Comparison of ENCODE assay signal across 8 cellular contexts in genomic region chr1:11645670-11646265, GRCh38. TPM values are rescaled to one million over a fixed set of nuclear protein-coding genes. Genes with fewer than 3 reads are reported as not detected.
A peak's percentile ranks its signal among the peaks of the same experiment; 100 is the strongest.
DNase-seq lines count a peak whose midpoint lies in the region; ATAC-seq and TF ChIP-seq lines count a peak whose summit lies in the region.

No MANE protein-coding gene starts in this region.

- no peaks in the 10 kb centered on the region for H3K9me3 Mint-ChIP-seq in activated CD4-positive, alpha-beta memory T cell treated with anti-CD3 and anti-CD28 coated beads for 36 hours
- H3K9me3 Mint-ChIP-seq in mesothelial cell of epicardium = no peaks in the 10 kb centered on the region

- peak; percentile 43 for TF ChIP-seq CTCF in mesothelial cell of epicardium (IDR thresholded peaks at IDR 0.05; ENCODE audit: unreplicated experiment)

- H3K4me3 Mint-ChIP-seq in activated CD4-positive, alpha-beta memory T cell treated with anti-CD3 and anti-CD28 coated beads for 36 hours = no peak overlapping the region
- H3K4me3 Mint-ChIP-seq in mesothelial cell of epicardium = no peak overlapping the region

- intact Hi-C loops in activated CD4-positive, alpha-beta memory T cell treated with anti-CD3 and anti-CD28 coated beads for 36 hours (cut with micrococcal nuclease) = loop anchor here (10.0 kb wide), 1 partner anchor 171 kb away; the partner anchor contains the start of gene DISP3

- POLR2A ChIA-PET in HEK293T (lab: Yijun Ruan, JAX) = no interaction called here
- POLR2A ChIA-PET in activated CD4-positive, alpha-beta memory T cell treated with anti-CD3 and anti-CD28 coated beads for 36 hours (lab: Charles Lee) = no interaction called here

- DNase-seq in AML-193 (lab: John Stamatoyannopoulos, UW) = peak; percentile 60 to 65
- DNase-seq in HEK293T (ENCODE audit: extremely low spot score) = peak; percentile 73
- peak; percentile 93 for DNase-seq in NCI-H82 (lab: John Stamatoyannopoulos, UW)
- peak; percentile 88 for DNase-seq in activated CD4-positive, alpha-beta memory T cell treated with anti-CD3 and anti-CD28 coated beads for 36 hours
- peak; percentile 73 for DNase-seq in effector CD4-positive, alpha-beta T cell
- DNase-seq in mesothelial cell of epicardium (ENCODE audit: low spot score in 2 of 2, unreplicated experiment in 2 of 2) = peak; percentile 64 to 86
- DNase-seq in stimulated activated CD8-positive, alpha-beta memory T cell treated with anti-CD3 and anti-CD28 coated beads, Interleukin-4, amount 100 ng/mL, for 1 hour (ENCODE audit: low read depth in 2 of 2, low spot score in 1 of 2) = peak; percentile 41 to 65

- peaks cover 11% of the 10 kb centered on the region for H3K4me1 Mint-ChIP-seq in activated CD4-positive, alpha-beta memory T cell treated with anti-CD3 and anti-CD28 coated beads for 36 hours (ENCODE audit: low read depth)
- peaks cover 4% of the 10 kb centered on the region for H3K4me1 Mint-ChIP-seq in mesothelial cell of epicardium

- no peak overlapping the region for H3K27ac Mint-ChIP-seq in activated CD4-positive, alpha-beta memory T cell treated with anti-CD3 and anti-CD28 coated beads for 36 hours
- H3K27ac Mint-ChIP-seq in mesothelial cell of epicardium = no peak overlapping the region

- CTCF ChIA-PET in HEK293T (lab: Yijun Ruan, JAX) = interaction anchor here (0.6 to 2.4 kb wide), 12 partner anchors 9 to 677 kb away, joined by 3 to 17 read pairs (median 4); no protein-coding TSS in a partner anchor
- CTCF ChIA-PET in activated CD4-positive, alpha-beta memory T cell treated with anti-CD3 and anti-CD28 coated beads for 36 hours (lab: Charles Lee) = interaction anchor here (0.5 to 6.1 kb wide), 34 partner anchors 9 to 721 kb away, joined by 3 to 75 read pairs (median 4); partner anchors contain the start of genes DISP3, FBXO6 and MTOR

- ATAC-seq in HG02840 (IDR thresholded peaks at IDR 0.05; ENCODE audit: low FRiP score, unreplicated experiment) = no peak

- H3K27me3 Mint-ChIP-seq in activated CD4-positive, alpha-beta memory T cell treated with anti-CD3 and anti-CD28 coated beads for 36 hours = no peaks in the 10 kb centered on the region
- H3K27me3 Mint-ChIP-seq in mesothelial cell of epicardium (ENCODE audit: low read depth) = peaks cover 43% of the 10 kb centered on the region

- H3K36me3 Mint-ChIP-seq in activated CD4-positive, alpha-beta memory T cell treated with anti-CD3 and anti-CD28 coated beads for 36 hours = no peaks in the 10 kb centered on the region
- no peaks in the 10 kb centered on the region for H3K36me3 Mint-ChIP-seq in mesothelial cell of epicardium

TF ChIP-seq in HEK293T, 16 proteins besides CTCF, POLR2A, EP300 and RAD21:
- no peak for TF ChIP-seq FOXK2 (IDR thresholded peaks at IDR 0.05)

RNA-seq across cellular contexts. Expression of gene FBXO2, which starts 8.5 kb away (rescaled TPM):
- total RNA-seq in activated CD4-positive, alpha-beta memory T cell treated with anti-CD3 and anti-CD28 coated beads for 36 hours = 1 to 10 TPM; 1.8 to 2.5 TPM
- total RNA-seq in mesothelial cell of epicardium = 2.6 to 3.3 TPM (median 3.1 TPM) in 3 replicates

RNA-seq across cellular contexts. Expression of gene FBXO44, which starts 8.9 kb away (rescaled TPM):
- total RNA-seq in activated CD4-positive, alpha-beta memory T cell treated with anti-CD3 and anti-CD28 coated beads for 36 hours = 10 to 100 TPM; 16.8 to 18.6 TPM
- total RNA-seq in mesothelial cell of epicardium = 33.1 to 39.4 TPM (median 37.3 TPM) in 3 replicates

RNA-seq across cellular contexts. Expression of gene FBXO6, which starts 18.2 kb away (rescaled TPM):
- total RNA-seq in activated CD4-positive, alpha-beta memory T cell treated with anti-CD3 and anti-CD28 coated beads for 36 hours = 10 to 100 TPM; 14.1 to 15.1 TPM
- 4.7 to 5.4 TPM (median 4.9 TPM) in 3 replicates for total RNA-seq in mesothelial cell of epicardium

RNA-seq across cellular contexts. Expression of gene MAD2L2, which starts 35.2 kb away (rescaled TPM):
- 10 to 100 TPM; 88.5 to 93.2 TPM for total RNA-seq in activated CD4-positive, alpha-beta memory T cell treated with anti-CD3 and anti-CD28 coated beads for 36 hours
- 53.0 to 56.3 TPM (median 56.0 TPM) in 3 replicates for total RNA-seq in mesothelial cell of epicardium

RNA-seq across cellular contexts. Expression of gene DRAXIN, which starts 45.7 kb away (rescaled TPM):
- under 1 TPM; 0.05 to 0.07 TPM for total RNA-seq in activated CD4-positive, alpha-beta memory T cell treated with anti-CD3 and anti-CD28 coated beads for 36 hours
- total RNA-seq in mesothelial cell of epicardium = 1.1 to 1.4 TPM (median 1.4 TPM) in 3 replicates
